In genomic region chr5:107542428-107542827, GRCh38 we compare ENCODE assay signal across 8 cellular contexts.
DNase-seq lines count a peak whose midpoint lies in the region; ATAC-seq and TF ChIP-seq lines count a peak whose summit lies in the region.

No MANE protein-coding gene starts in this region.

- in situ Hi-C loops in brain microvascular endothelial cell (cut with HindIII; ENCODE audit: low pct_ligation_motif_present, low sequenced_read_pairs), result no loop called here

- no peaks in the 10 kb centered on the region for H3K79me2 ChIP-seq in H9 (ENCODE audit: insufficient read depth, low read length)

- H3K4me3 ChIP-seq in LNCaP clone FGC (ENCODE audit: low read depth, low read length) (no peak overlapping the region), brain microvascular endothelial cell (ENCODE audit: low read depth, low read length) (no peak overlapping the region)

- no peak overlapping the region for H2BK120ac ChIP-seq in H9 (ENCODE audit: low read depth, low read length, poor library complexity, severe bottlenecking)

- H3K27me3 Mint-ChIP-seq in H9 (ENCODE audit: low read depth), result no peaks in the 10 kb centered on the region

- no peaks in the 10 kb centered on the region for H3K79me1 ChIP-seq in H9 (ENCODE audit: insufficient read depth, low read depth, low read length, poor library complexity, severe bottlenecking)

- H3K36me3 ChIP-seq in brain microvascular endothelial cell (replicated peaks), result no peaks in the 10 kb centered on the region

- peaks cover 0 to 3% (median 0%) of the 10 kb centered on the region in 3 experiments; a peak in 1 of 7 replicates for H3K36me3 Mint-ChIP-seq in H9 (ENCODE audit: insufficient read depth in 1 of 3, low read depth in 3 of 3)

- H4K20me1 ChIP-seq in H9 (ENCODE audit: control insufficient read depth, insufficient read depth, insufficient read length), result no peaks in the 10 kb centered on the region

- H3K4ac ChIP-seq in H9 (ENCODE audit: low read depth, low read length), result no peak overlapping the region

- H2BK20ac ChIP-seq in H9 (ENCODE audit: low read depth, low read length, poor library complexity, severe bottlenecking), result no peak overlapping the region

- no peak overlapping the region for H4K8ac ChIP-seq in H9 (replicated peaks; ENCODE audit: insufficient read length, low read depth, low read length)

- no peak overlapping the region for H3K9ac ChIP-seq in H9 (ENCODE audit: extremely low read depth, insufficient read length, low read length)

- no peak overlapping the region for H3K4me2 ChIP-seq in H9 (ENCODE audit: insufficient read depth, insufficient read length, low read length)

- no peak overlapping the region for H4K91ac ChIP-seq in H9 (ENCODE audit: insufficient read length, low read depth, low read length)

- peak; percentile 74 for DNase-seq in LNCaP clone FGC (ENCODE audit: low read depth)
- DNase-seq in brain microvascular endothelial cell, result peak; percentile 95
- peak; percentile 92 to 94 for DNase-seq in lung microvascular endothelial cell (ENCODE audit: low read depth in 2 of 2)
- no peak for DNase-seq in H9
- no peak for DNase-seq in cerebellar nuclear complex (lab: John Stamatoyannopoulos, UW)

- H3K27ac ChIP-seq in brain microvascular endothelial cell (peak overlapping the region; percentile 54), H9 (ENCODE audit: insufficient read length, low read depth, low read length) (no peak overlapping the region)

- ATAC-seq in GM18505 (IDR thresholded peaks at IDR 0.05; ENCODE audit: unreplicated experiment), result peak; percentile 72
- no peak for ATAC-seq in HG03045 (IDR thresholded peaks at IDR 0.05; ENCODE audit: unreplicated experiment)
- ATAC-seq in HG02973 (IDR thresholded peaks at IDR 0.05; ENCODE audit: unreplicated experiment), result no peak

- H2AK5ac ChIP-seq in H9 (ENCODE audit: insufficient read length, low read length), result no peak overlapping the region

- TF ChIP-seq POLR2A in GM18505 (IDR thresholded peaks at IDR 0.05; ENCODE audit: borderline replicate concordance, extremely low read depth, insufficient read depth, insufficient read length), result no peak

- TF ChIP-seq CTCF in LNCaP clone FGC (IDR thresholded peaks at IDR 0.05; ENCODE audit: control insufficient read depth, extremely low read depth, insufficient read depth) (no peak), brain microvascular endothelial cell (IDR thresholded peaks at IDR 0.05; ENCODE audit: low read depth, low read length, missing control alignments) (no peak), H9 (conservative IDR thresholded peaks at IDR 0.05) (no peak)

- no peaks in the 10 kb centered on the region for H3K9me3 ChIP-seq in H9 (ENCODE audit: control insufficient read depth, low read depth, low read length)

- H3K9me3 Mint-ChIP-seq in H9, result no peaks in the 10 kb centered on the region

- H2BK15ac ChIP-seq in H9 (ENCODE audit: low read depth, low read length), result no peak overlapping the region

- no peak overlapping the region for H2AFZ ChIP-seq in H9 (ENCODE audit: low read length)

- peaks cover 39 to 54% of the 10 kb centered on the region in 2 experiments for H3K4me1 Mint-ChIP-seq in H9

- no peak overlapping the region for H3K56ac ChIP-seq in H9 (ENCODE audit: insufficient read length, low read depth, low read length)

- no CpG with 5 or more reads among the region's 4 CpGs for WGBS in H9 (ENCODE audit: extremely low coverage, insufficient read length, low lambda C conversion rate)

- no peak overlapping the region for H3K4me3 Mint-ChIP-seq in H9

- H3K4me1 ChIP-seq in H9 (ENCODE audit: insufficient read depth, low read length), result no peaks in the 10 kb centered on the region

- H3K27me3 ChIP-seq in brain microvascular endothelial cell (replicated peaks), result no peaks in the 10 kb centered on the region
- no peaks in the 10 kb centered on the region for H3K27me3 ChIP-seq in H9 (ENCODE audit: insufficient read depth, low read length)

- H3K23ac ChIP-seq in H9 (ENCODE audit: insufficient read length, low read depth, low read length), result no peak overlapping the region

- H3K14ac ChIP-seq in H9 (ENCODE audit: insufficient read depth, low read length), result no peak overlapping the region

- H3K18ac ChIP-seq in H9 (ENCODE audit: insufficient read length, low read depth, low read length), result no peak overlapping the region

- H3K23me2 ChIP-seq in H9 (ENCODE audit: insufficient read length, low read depth, low read length, poor library complexity, severe bottlenecking), result peaks cover 2% of the 10 kb centered on the region

- no peak overlapping the region for H3K27ac Mint-ChIP-seq in H9

- no peak overlapping the region for H2BK12ac ChIP-seq in H9 (ENCODE audit: insufficient read length, low read depth, low read length)

- no peak overlapping the region for H3T11ph ChIP-seq in H9 (ENCODE audit: low read length)

- H4K5ac ChIP-seq in H9 (ENCODE audit: insufficient read length, low read depth, low read length), result no peak overlapping the region

- no peak overlapping the region for H2BK5ac ChIP-seq in H9 (ENCODE audit: insufficient read length, low read length)

Comparison
In these comparisons a context has a peak if more than half of its experiments do, and no peak if none do; other contexts are left out.
1. DNase-seq: peak in LNCaP clone FGC (single experiment), brain microvascular endothelial cell (single experiment) and lung microvascular endothelial cell (2 of 2); none in H9 (single experiment) and cerebellar nuclear complex (0 of 2).